ENCODE assay signal across 20 cellular contexts in genomic region chr2:137192366-137193315, GRCh38.
DNase-seq lines count a peak whose midpoint lies in the region; ATAC-seq and TF ChIP-seq lines count a peak whose summit lies in the region.
"Had no signal": no experiment of that assay in that cellular context is flagged by ENCODE, and none has a peak within 500 bp of the region (broad histone marks: within the 10 kb centered on the region; RNA-seq: fewer than 3 reads in every experiment).

No MANE protein-coding gene starts in this region.

- no peaks in the 10 kb centered on the region for H3K36me3 Mint-ChIP-seq in HFFc6 (ENCODE audit: low read depth)
- H3K36me3 Mint-ChIP-seq: activated naive CD8-positive, alpha-beta T cell treated with anti-CD3 and anti-CD28 coated beads, Interleukin-2, amount 10 ng/mL, durations not matched to agents 7 days and 5 days; neural progenitor cell had no signal

- ATAC-seq in sciatic nerve (peak; percentile 46), left colon (no peak)
- ATAC-seq: psoas muscle had no signal

- H3K4me1 Mint-ChIP-seq in HFFc6 (ENCODE audit: low read depth): peaks cover 23% of the 10 kb centered on the region
- H3K4me1 Mint-ChIP-seq: activated naive CD8-positive, alpha-beta T cell treated with anti-CD3 and anti-CD28 coated beads, Interleukin-2, amount 10 ng/mL, durations not matched to agents 7 days and 5 days; neural progenitor cell had no signal

- intact Hi-C loops in sciatic nerve (cut with DNase I) (no loop called here), left colon (cut with DNase I, micrococcal nuclease) (no loop called here)

- DNase-seq in HFFc6 (peak; percentile 48), RWPE1 (ENCODE audit: low spot score) (peak; percentile 49), fibroblast of peridontal ligament (ENCODE audit: extremely low read depth) (peak; percentile 33), sciatic nerve (ENCODE audit: low spot score) (no peak), hepatic stellate cell (ENCODE audit: low spot score) (no peak), left colon (no peak), COLO829 (ENCODE audit: low spot score) (no peak)
- DNase-seq: activated CD4-positive, CD25-positive, alpha-beta regulatory T cell; activated CD8-positive, alpha-beta memory T cell treated with anti-CD3 and anti-CD28 coated beads for 24 hours; activated naive CD8-positive, alpha-beta T cell treated with anti-CD3 and anti-CD28 coated beads, Interleukin-2, amount 10 ng/mL, durations not matched to agents 7 days and 5 days; caudate nucleus; DMS 273 treated with DMSO at 0.1 percent for 48 hours; NCI-H187; NCI-H446; psoas muscle; SJCRH30; stimulated activated CD4-positive, alpha-beta T cell treated with anti-CD3 and anti-CD28 coated beads, Interleukin-12 subunit alpha, Interleukin-12 subunit beta, amount 100 ng/mL, for 4 hours had no signal

- TF ChIP-seq CTCF in HFFc6 (IDR thresholded peaks at IDR 0.05): no peak
- no peak for TF ChIP-seq CTCF in RWPE1 (conservative IDR thresholded peaks at IDR 0.05; ENCODE audit: low read depth)

- H3K27ac Mint-ChIP-seq in HFFc6: no peak overlapping the region
- H3K27ac Mint-ChIP-seq: activated naive CD8-positive, alpha-beta T cell treated with anti-CD3 and anti-CD28 coated beads, Interleukin-2, amount 10 ng/mL, durations not matched to agents 7 days and 5 days; activated T-helper 1 cell treated with anti-CD3 and anti-CD28 coated beads, Interleukin-12 subunit alpha, Interleukin-12 subunit beta, Interleukin-2, Interleukin-4 antibody, amounts not matched to agents 30 ng/mL and 10 ng/mL and 1 ng/mL, durations not matched to agents 14 hours and 24 hours and 36 hours; neural progenitor cell; T-helper 2 cell treated with Interferon-gamma antibody and Interleukin-4, amounts not matched to agents 5 μg/mL and 100 μg/mL, for 36 hours had no signal

- no peaks in the 10 kb centered on the region for H3K9me3 Mint-ChIP-seq in HFFc6
- H3K9me3 Mint-ChIP-seq: activated naive CD8-positive, alpha-beta T cell treated with anti-CD3 and anti-CD28 coated beads, Interleukin-2, amount 10 ng/mL, durations not matched to agents 7 days and 5 days; neural progenitor cell; T-helper 2 cell treated with Interferon-gamma antibody and Interleukin-4, amounts not matched to agents 5 μg/mL and 100 μg/mL, for 36 hours had no signal

- no peak overlapping the region for H3K27ac ChIP-seq in RWPE1
- H3K27ac ChIP-seq: neural progenitor cell, psoas muscle, SJCRH30 had no signal

- no peaks in the 10 kb centered on the region; the same call in 1 of the 2 replicates for H3K27me3 Mint-ChIP-seq in HFFc6 (ENCODE audit: insufficient read depth)

- CTCF ChIA-PET in RWPE1 (lab: Yijun Ruan, JAX): no interaction called here

- no peak overlapping the region for H3K4me3 Mint-ChIP-seq in HFFc6
- H3K4me3 Mint-ChIP-seq: activated naive CD8-positive, alpha-beta T cell treated with anti-CD3 and anti-CD28 coated beads, Interleukin-2, amount 10 ng/mL, durations not matched to agents 7 days and 5 days; activated T-helper 1 cell treated with anti-CD3 and anti-CD28 coated beads, Interleukin-12 subunit alpha, Interleukin-12 subunit beta, Interleukin-2, Interleukin-4 antibody, amounts not matched to agents 30 ng/mL and 10 ng/mL and 1 ng/mL, durations not matched to agents 14 hours and 24 hours and 36 hours; neural progenitor cell; T-helper 2 cell treated with Interferon-gamma antibody and Interleukin-4, amounts not matched to agents 5 μg/mL and 100 μg/mL, for 36 hours had no signal

- POLR2A ChIA-PET in RWPE1 (lab: Yijun Ruan, JAX; ENCODE audit: low non-redundant PET): no interaction called here

Comparison
In these comparisons a context has a peak if more than half of its experiments do, and no peak if none do; other contexts are left out.
1. DNase-seq: peak in HFFc6 (single experiment), RWPE1 (single experiment) and fibroblast of peridontal ligament (single experiment); none in sciatic nerve (single experiment), hepatic stellate cell (single experiment), left colon (0 of 2) and COLO829 (single experiment).